Comparison of ENCODE assay signal across 12 cellular contexts in genomic region chr1:117371436-117372151, GRCh38. TPM values are rescaled to one million over a fixed set of nuclear protein-coding genes. Genes with fewer than 3 reads are reported as not detected.
A peak's percentile ranks its signal among the peaks of the same experiment; 100 is the strongest.
DNase-seq lines count a peak whose midpoint lies in the region; ATAC-seq, FAIRE-seq and TF ChIP-seq lines count a peak whose summit lies in the region.
"Had no signal": no experiment of that assay in that cellular context is flagged by ENCODE, and none has a peak within 500 bp of the region (broad histone marks: within the 10 kb centered on the region; RNA-seq: fewer than 3 reads in every experiment).

No MANE protein-coding gene starts in this region.

- POLR2A ChIA-PET in CD4-positive, alpha-beta memory T cell (lab: Charles Lee; ENCODE audit: partially characterized antibody): no interaction called here
- POLR2A ChIA-PET in GM12878 (lab: Charles Lee): no interaction called here

- no peak overlapping the region for H3K27ac ChIP-seq in CD4-positive, alpha-beta memory T cell (ENCODE audit: low read depth, low read length)
- no peak overlapping the region for H3K27ac ChIP-seq in GM12878 (ENCODE audit: control insufficient read depth, insufficient read depth)
- H3K27ac ChIP-seq in spleen: no peak overlapping the region
- H3K27ac ChIP-seq: left ventricle myocardium inferior, transverse colon had no signal

- FAIRE-seq in GM12878 (lab: Jason Lieb, UNC): no peak

- no peaks in the 10 kb centered on the region for H3K27me3 ChIP-seq in CD4-positive, alpha-beta memory T cell (ENCODE audit: insufficient read depth, low read length)
- no peaks in the 10 kb centered on the region for H3K27me3 ChIP-seq in GM12878 (replicated peaks in 1 of 2; ENCODE audit: control insufficient read depth in 2 of 2, insufficient read depth in 2 of 2, low read length in 1 of 2)
- H3K27me3 ChIP-seq in spleen (replicated peaks in 1 of 7): no peaks in the 10 kb centered on the region
- H3K27me3 ChIP-seq: transverse colon had no signal

- TF ChIP-seq RAD21 in GM12878 (IDR thresholded peaks at IDR 0.05; ENCODE audit: insufficient read depth, low read depth, low read length): no peak

- SMC1A ChIA-PET in GM12878 (lab: Charles Lee; ENCODE audit: uncharacterized antibody, unreplicated experiment): interaction anchor here (1.6 kb wide), 1 partner anchor 29 kb away, joined by 3 read pairs; no protein-coding TSS in a partner anchor

- peaks cover 9 to 16% of the 10 kb centered on the region in 2 donors for H3K36me3 Mint-ChIP-seq in CD4-positive, alpha-beta memory T cell
- no peaks in the 10 kb centered on the region for H3K36me3 Mint-ChIP-seq in HFFc6 (ENCODE audit: low read depth)

- TF ChIP-seq POLR2A in GM12878 (IDR thresholded peaks at IDR 0.05; ENCODE audit: low read depth, low read length) (no peak), spleen (IDR thresholded peaks at IDR 0.05) (no peak)

- 0 out of 2 replicates have a peak overlapping the region, but pooled peaks have one; percentile 24 for H3K9ac ChIP-seq in GM12878 (ENCODE audit: control insufficient read depth, insufficient read depth, low read length)

- H3K27ac Mint-ChIP-seq in CD4-positive, alpha-beta memory T cell: peak overlapping the region in 4 of 7 donors; percentile 39 to 85 (median 52)
- H3K27ac Mint-ChIP-seq in HFFc6: peak overlapping the region; percentile 10; the same call in 1 of the 2 replicates

- H3K79me2 ChIP-seq in GM12878 (ENCODE audit: control insufficient read depth, insufficient read depth, low read length): peaks cover 84% of the 10 kb centered on the region

- peak overlapping the region; percentile 4 to 96 (median 67) for H3K4me3 Mint-ChIP-seq in CD4-positive, alpha-beta memory T cell
- H3K4me3 Mint-ChIP-seq in HFFc6: peak overlapping the region; percentile 45

- peaks cover 38 to 71% (median 56%) of the 10 kb centered on the region in 4 donors for H3K4me1 Mint-ChIP-seq in CD4-positive, alpha-beta memory T cell
- peaks cover 44% of the 10 kb centered on the region for H3K4me1 Mint-ChIP-seq in HFFc6 (ENCODE audit: low read depth)

- H3K9me3 ChIP-seq in CD4-positive, alpha-beta memory T cell (ENCODE audit: control insufficient read depth in 1 of 2, low read length in 2 of 2): no peaks in the 10 kb centered on the region
- H3K9me3 ChIP-seq in GM12878 (replicated peaks; ENCODE audit: control insufficient read depth, insufficient read depth, low read length) (peaks cover 5% of the 10 kb centered on the region; the same call in 2 of the 3 replicates), spleen (no peaks in the 10 kb centered on the region)
- H3K9me3 ChIP-seq: transverse colon had no signal

- H3K4me2 ChIP-seq in GM12878 (ENCODE audit: control insufficient read depth, insufficient read depth): peak overlapping the region; percentile 85

- no peak overlapping the region for H2AFZ ChIP-seq in GM12878 (ENCODE audit: control insufficient read depth, low read depth, low read length)

- in situ Hi-C loops in GM12878 (cut with MboI): no loop called here

- no TSS peak for BruUV-seq in GM12878 (replicated peaks; lab: Mats Ljungman, UMichigan)

- no peak for TF ChIP-seq EP300 in GM12878 (IDR thresholded peaks at IDR 0.05; ENCODE audit: borderline replicate concordance in 1 of 2, control insufficient read depth in 1 of 2, low read depth in 2 of 2, low read length in 2 of 2)

- H3K4me3 ChIP-seq in CD4-positive, alpha-beta memory T cell (ENCODE audit: low read length in 2 of 2): no peak overlapping the region
- H3K4me3 ChIP-seq in GM12878: peak overlapping the region; percentile 59
- peak overlapping the region in 1 of 8 donors; percentile 96 for H3K4me3 ChIP-seq in spleen
- H3K4me3 ChIP-seq: transverse colon had no signal

- H3K9me3 Mint-ChIP-seq in CD4-positive, alpha-beta memory T cell: no peaks in the 10 kb centered on the region
- no peaks in the 10 kb centered on the region for H3K9me3 Mint-ChIP-seq in HFFc6

- H3K27me3 Mint-ChIP-seq in CD4-positive, alpha-beta memory T cell: no peaks in the 10 kb centered on the region
- H3K27me3 Mint-ChIP-seq in HFFc6 (ENCODE audit: insufficient read depth): no peaks in the 10 kb centered on the region; the same call in 1 of the 2 replicates

- intact Hi-C loops in CD4-positive, alpha-beta memory T cell (cut with micrococcal nuclease): no loop called here
- intact Hi-C loops in GM12878 (cut with micrococcal nuclease; ENCODE audit: unreplicated experiment) (no loop called here), spleen (cut with DNase I; ENCODE audit: low total_unique reads) (no loop called here)

- 73% methylated on average over 4 of the region's 4 CpGs for WGBS in GM12878 (ENCODE audit: insufficient coverage, insufficient replicate concordance, low lambda C conversion rate, missing lambda C conversion rate)
- 77 to 85% (median 80%) methylated on average over 4 of the region's 4 CpGs for WGBS in spleen, 5 donors

- RAD21 ChIA-PET in GM12878 (lab: Charles Lee; ENCODE audit: unreplicated experiment): interaction anchor here (0.6 to 0.8 kb wide), 2 partner anchors 22 to 78 kb away, joined by 3 read pairs; no protein-coding TSS in a partner anchor

- CTCF ChIA-PET in CD4-positive, alpha-beta memory T cell (lab: Charles Lee; ENCODE audit: partially characterized antibody): no interaction called here
- CTCF ChIA-PET in GM12878 (lab: Yijun Ruan, JAX): interaction anchor here (1.0 kb wide), 1 partner anchor 163 kb away, joined by 3 read pairs; no protein-coding TSS in a partner anchor

- no peak for DNase-seq in CD4-positive, alpha-beta memory T cell
- DNase-seq in HFFc6 (peak; percentile 13), GM12878 (ENCODE audit: low read depth, low spot score) (no peak), myocyte (ENCODE audit: low read depth) (peak; percentile 63), GM10266 (ENCODE audit: extremely low spot score) (no peak), HPDE6-E6E7 (ENCODE audit: extremely low spot score) (no peak), spleen (no peak)
- DNase-seq in central memory CD4-positive, alpha-beta T cell: no peak
- DNase-seq: activated CD4-positive, alpha-beta T cell treated with anti-CD3 and anti-CD28 coated beads for 1 hour; dermis blood vessel endothelial cell; left ventricle myocardium inferior; transverse colon had no signal

- TF ChIP-seq CTCF in HFFc6 (IDR thresholded peaks at IDR 0.05) (no peak), GM12878 (IDR thresholded peaks at IDR 0.05 in 2 of 3, conservative IDR thresholded peaks at IDR 0.05 in 1 of 3; ENCODE audit: control insufficient read depth in 2 of 3, extremely low read depth in 1 of 3, insufficient read depth in 1 of 3, low read depth in 3 of 3, low read length in 3 of 3) (no peak), GM10266 (IDR thresholded peaks at IDR 0.05; ENCODE audit: control insufficient read depth, insufficient read depth, low read depth, missing control alignments) (no peak), spleen (IDR thresholded peaks at IDR 0.05 in 8 of 11, conservative IDR thresholded peaks at IDR 0.05 in 3 of 11) (no peak)

- 0 out of 3 replicates have a peak, but pooled peaks have one; percentile 6 for ATAC-seq in GM12878

- H4K20me1 ChIP-seq in GM12878 (ENCODE audit: control insufficient read depth, insufficient read depth): no peaks in the 10 kb centered on the region

- H3K4me1 ChIP-seq in CD4-positive, alpha-beta memory T cell (ENCODE audit: insufficient read depth, low read length): peaks cover 62% of the 10 kb centered on the region
- H3K4me1 ChIP-seq in GM12878 (ENCODE audit: control insufficient read depth, insufficient read depth, low read length) (no peaks in the 10 kb centered on the region), spleen (peaks cover 32 to 79% (median 57%) of the 10 kb centered on the region in 6 donors)

- no peaks in the 10 kb centered on the region for H3K36me3 ChIP-seq in CD4-positive, alpha-beta memory T cell (ENCODE audit: insufficient read depth, low read length)
- H3K36me3 ChIP-seq in GM12878 (ENCODE audit: control insufficient read depth in 2 of 2, insufficient read depth in 2 of 2, low read length in 1 of 2) (no peaks in the 10 kb centered on the region), spleen (no peaks in the 10 kb centered on the region)
- H3K36me3 ChIP-seq: left ventricle myocardium inferior, transverse colon had no signal

RNA-seq across cellular contexts. Expression of gene MAN1A2, which starts 4.3 kb away (rescaled TPM):
- total RNA-seq in CD4-positive, alpha-beta memory T cell: 10 to 100 TPM; 57.0 to 66.5 TPM
- polyA plus RNA-seq in CD4-positive, alpha-beta memory T cell: 10 to 100 TPM; 17.5 to 24.1 TPM
- total RNA-seq in HFFc6 (2021; fragmentation: NEBNext Ultra II Directional; extraction: Animal tissue kit (Norgen Biotek cat#: 25700)): 10 to 100 TPM; 38.0 to 45.1 (median 40.7) TPM
- total RNA-seq in GM12878 (2013; cell fraction: nucleolus; rRNA removed): 142 and 145 TPM in 2 replicates
- total RNA-seq in GM12878 (2014; rRNA removed) (15.0 and 20.5 TPM in 2 replicates), GM12878 (2014; rRNA removed; fragmentation: Illumina TruSeq; extraction: Trizol) (22.6 and 23.0 TPM in 2 replicates), GM12878 (2021) (20.6 and 21.3 TPM in 2 replicates), myocyte (39.8 and 46.0 TPM in 2 replicates), spleen (10 to 100 TPM; 38.3 to 52.4 (median 46.0) TPM)
- polyA plus RNA-seq in GM12878 (2011; ENCODE audit: low read depth): 4.4 TPM
- polyA plus RNA-seq in GM12878 (2011; rRNA removed) (23.6 and 28.6 TPM in 2 replicates), GM12878 (2014; fragmentation: Illumina TruSeq; extraction: Trizol) (14.9 and 19.2 TPM in 2 replicates), GM12878 (2014; fragmentation: Nextera tagmentation; extraction: Ambion mirVana) (1 to 10 TPM; 2.8 to 3.2 TPM), GM12878 (2014; rRNA removed) (7.2 and 9.0 TPM in 2 replicates), GM12878 (2016; fragmentation: Nextera tagmentation; extraction: Ambion mirVana) (10 to 100 TPM; 17.0 to 21.9 TPM), spleen (1 to 10 TPM; 4.1 to 5.5 (median 4.8) TPM)
- polyA plus RNA-seq in GM12878 (2011; cell fraction: cytosol; rRNA removed): 8.2 and 9.4 TPM in 2 replicates
- polyA plus RNA-seq in GM12878 (2011; cell fraction: nucleus; rRNA removed): 18.7 and 20.5 TPM in 2 replicates
- 8.9 and 9.4 TPM in 2 replicates for polyA plus RNA-seq in GM12878 (2012)
- polyA minus RNA-seq in GM12878 (2011; rRNA and poly(A)+ RNA removed): 43.7 and 53.9 TPM in 2 replicates
- 7.8 and 9.9 TPM in 2 replicates for polyA minus RNA-seq in GM12878 (2011; cell fraction: cytosol; rRNA and poly(A)+ RNA removed)
- 36.4 and 51.0 TPM in 2 replicates for polyA minus RNA-seq in GM12878 (2011; cell fraction: nucleus; rRNA and poly(A)+ RNA removed)
- polyA plus RNA-seq in myocyte (2012): 16.7 TPM

Comparison
In these comparisons a context has a peak if more than half of its experiments do, and no peak if none do; other contexts are left out.
1. DNase-seq: peak in HFFc6 (single experiment) and myocyte (single experiment); none in CD4-positive, alpha-beta memory T cell (0 of 5), GM12878 (single experiment), GM10266 (single experiment), HPDE6-E6E7 (single experiment), spleen (single experiment) and central memory CD4-positive, alpha-beta T cell (single experiment).